Comparison of ENCODE assay signal across 8 cellular contexts in the genomic region with DNA sequence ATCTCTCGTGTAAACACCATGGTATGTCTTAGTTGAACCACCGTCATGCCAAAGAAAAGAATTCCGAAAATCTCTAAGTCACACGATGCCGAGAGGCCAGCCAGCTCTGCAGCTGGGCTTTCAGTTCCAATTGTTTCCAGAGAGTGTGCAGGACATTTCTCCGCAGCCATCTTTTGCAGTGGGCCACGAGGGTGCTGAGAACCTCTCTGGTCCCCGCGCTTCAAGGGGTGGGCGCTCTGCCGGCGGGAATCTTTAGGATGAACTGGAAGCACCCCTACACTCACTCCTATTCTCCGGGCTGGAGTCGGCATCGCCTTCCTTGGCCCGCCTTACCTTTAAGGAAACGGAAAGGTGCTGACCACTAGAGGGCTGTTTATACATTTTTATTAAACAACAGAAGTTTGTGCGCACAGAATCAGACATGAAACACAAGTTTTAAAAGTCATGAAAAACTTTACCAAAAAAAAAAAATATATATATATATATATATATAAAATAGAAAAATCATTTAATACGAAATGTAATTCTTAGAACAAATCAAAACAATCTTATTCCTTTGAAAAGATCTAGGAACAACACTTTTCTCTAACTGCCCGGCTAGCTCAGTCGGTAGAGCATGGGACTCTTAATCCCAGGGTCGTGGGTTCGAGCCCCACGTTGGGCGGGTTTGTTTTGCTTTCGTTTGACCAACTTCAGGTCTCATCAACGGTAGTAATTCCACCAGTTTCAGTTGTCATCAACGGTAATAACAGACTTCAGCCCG. TPM values are rescaled to one million over a fixed set of nuclear protein-coding genes. Genes with fewer than 3 reads are reported as not detected.
A peak's percentile ranks its signal among the peaks of the same experiment; 100 is the strongest.
DNase-seq lines count a peak whose midpoint lies in the region; ATAC-seq and FAIRE-seq lines count a peak whose summit lies in the region.

No MANE protein-coding gene starts in this region.

- no peaks in the 10 kb centered on the region for H3K36me3 ChIP-seq in endocrine pancreas (ENCODE audit: control insufficient read depth, insufficient read depth, low read length)
- no peaks in the 10 kb centered on the region for H3K36me3 ChIP-seq in mesodermal cell (ENCODE audit: control insufficient read depth, insufficient read depth, low read length)

- H3K4me1 ChIP-seq in endocrine pancreas (ENCODE audit: control insufficient read depth, insufficient read depth, low read length) (no peaks in the 10 kb centered on the region), mesodermal cell (ENCODE audit: control insufficient read depth, insufficient read depth, low read length, poor library complexity, severe bottlenecking) (no peaks in the 10 kb centered on the region)

- peak; percentile 56 for ATAC-seq in GM18520 (IDR thresholded peaks at IDR 0.05; ENCODE audit: unreplicated experiment)
- peak; percentile 84 for ATAC-seq in HG03378 (IDR thresholded peaks at IDR 0.05; ENCODE audit: unreplicated experiment)

- FAIRE-seq in A204.1 (lab: Jason Lieb, UNC) = peak; percentile 95

- peak overlapping the region; percentile 74 for H3K4me3 ChIP-seq in endocrine pancreas (ENCODE audit: control insufficient read depth, insufficient read depth, low read length)
- peak overlapping the region; percentile 46 for H3K4me3 ChIP-seq in mesodermal cell (ENCODE audit: extremely low read depth, insufficient read depth, low read length, poor library complexity, severe bottlenecking)

- peak overlapping the region; percentile 91 for H3K27ac ChIP-seq in mesodermal cell (ENCODE audit: low read depth, low read length, severe bottlenecking)

- H3K27me3 ChIP-seq in endocrine pancreas (ENCODE audit: control insufficient read depth, insufficient read depth, low read length) = no peaks in the 10 kb centered on the region

- no peaks in the 10 kb centered on the region for H3K9me3 ChIP-seq in endocrine pancreas (ENCODE audit: control insufficient read depth, low read length)
- H3K9me3 ChIP-seq in mesodermal cell (ENCODE audit: control insufficient read depth, low read length) = peaks cover 8% of the 10 kb centered on the region

- DNase-seq in NCI-H82 treated with DMSO at 0.1 percent for 48 hours (lab: John Stamatoyannopoulos, UW; ENCODE audit: unreplicated experiment) = peak; percentile 81
- DNase-seq in activated CD8-positive, alpha-beta memory T cell treated with anti-CD3 and anti-CD28 coated beads for 4 hours (ENCODE audit: low read depth in 2 of 2) = peak; percentile 40 to 57
- DNase-seq in stimulated activated CD8-positive, alpha-beta memory T cell treated with anti-CD3 and anti-CD28 coated beads, Interleukin-12 subunit alpha, Interleukin-12 subunit beta, amount 100 ng/mL, for 4 hours (ENCODE audit: low read depth) = peak; percentile 42

- 2 to 7% methylated on average over 17 to 22 of the region's 29 CpGs for WGBS in mesodermal cell (ENCODE audit: insufficient coverage in 2 of 2), 2 experiments

- peak overlapping the region; percentile 51 for H3K9ac ChIP-seq in endocrine pancreas (ENCODE audit: control insufficient read depth, insufficient read depth, low read length)

RNA-seq across cellular contexts. Expression of a gene that starts 12.5 kb away (rescaled TPM):
- 416 TPM for polyA plus RNA-seq in mesodermal cell (2013, experiment 1 of 2)
- polyA plus RNA-seq in mesodermal cell (2013, experiment 2 of 2) = 429 TPM

RNA-seq across cellular contexts. Expression of a gene that starts 48.9 kb away (rescaled TPM):
- polyA plus RNA-seq in mesodermal cell (2013, experiment 1 of 2) = 46.3 TPM
- 33.8 TPM for polyA plus RNA-seq in mesodermal cell (2013, experiment 2 of 2)

Comparison
In these comparisons a context has a peak if more than half of its experiments do, and no peak if none do; other contexts are left out.
1. Peak in every context shown above with its lines: DNase-seq, ATAC-seq, H3K4me3 ChIP-seq and H3K27ac ChIP-seq.